In genomic region chr12:13196302-13196921, GRCh38 we compare ENCODE assay signal across 8 cellular contexts. TPM values are rescaled to one million over a fixed set of nuclear protein-coding genes. Genes with fewer than 3 reads are reported as not detected.
DNase-seq lines count a peak whose midpoint lies in the region; ATAC-seq and TF ChIP-seq lines count a peak whose summit lies in the region.

EMP1 (plus strand) TSS chr12:13196726; CDS start chr12:13211511, 14,785 bp downstream.

- peak within 1 kb of the TSS; percentile 38 for H3K27ac Mint-ChIP-seq in activated naive CD4-positive, alpha-beta T cell treated with anti-CD3 and anti-CD28 coated beads for 36 hours

- H3K36me3 Mint-ChIP-seq in activated naive CD4-positive, alpha-beta T cell treated with anti-CD3 and anti-CD28 coated beads for 36 hours (ENCODE audit: low read depth): no peaks in the 10 kb centered on the region

- peak within 1 kb of the TSS; percentile 72 for H3K4me3 Mint-ChIP-seq in activated naive CD4-positive, alpha-beta T cell treated with anti-CD3 and anti-CD28 coated beads for 36 hours

- H3K4me1 ChIP-seq in SJCRH30: peaks cover 33% of the 10 kb centered on the region
- H3K4me1 ChIP-seq in tibial artery: peaks cover 0 to 21% (median 12%) of the 10 kb centered on the region in 4 donors

- H3K36me3 ChIP-seq in SJCRH30 (no peaks in the 10 kb centered on the region), tibial artery (no peaks in the 10 kb centered on the region)

- intact Hi-C loops in activated naive CD4-positive, alpha-beta T cell treated with anti-CD3 and anti-CD28 coated beads for 36 hours (cut with micrococcal nuclease): loop anchor here (1.0 to 5.0 kb wide), 12 partner anchors 10 to 1766 kb away; partner anchors contain the start of genes ARHGDIB and HEBP1
- intact Hi-C loops in tibial artery (cut with DNase I; ENCODE audit: low total_unique reads): loop anchor here (5.0 kb wide), 2 partner anchors 94 to 1364 kb away; partner anchors contain the start of gene GSG1

- TF ChIP-seq CTCF in 22Rv1 (IDR thresholded peaks at IDR 0.05): no peak
- TF ChIP-seq CTCF in tibial artery (IDR thresholded peaks at IDR 0.05): no peak

- H3K4me1 Mint-ChIP-seq in activated naive CD4-positive, alpha-beta T cell treated with anti-CD3 and anti-CD28 coated beads for 36 hours (ENCODE audit: low read depth): peaks cover 20% of the 10 kb centered on the region

- H3K27me3 Mint-ChIP-seq in activated naive CD4-positive, alpha-beta T cell treated with anti-CD3 and anti-CD28 coated beads for 36 hours (ENCODE audit: low read depth): peaks cover 4% of the 10 kb centered on the region

- peak; percentile 93 for ATAC-seq in GM18858 (IDR thresholded peaks at IDR 0.05; ENCODE audit: unreplicated experiment)
- peak; percentile 82 for ATAC-seq in HG03108 (IDR thresholded peaks at IDR 0.05; ENCODE audit: unreplicated experiment)

- H3K27ac ChIP-seq in 22Rv1: peak within 1 kb of the TSS; percentile 9
- peak within 1 kb of the TSS; percentile 27 for H3K27ac ChIP-seq in SJCRH30
- peak within 1 kb of the TSS; percentile 79 to 83 for H3K27ac ChIP-seq in tibial artery

- H3K9me3 Mint-ChIP-seq in activated naive CD4-positive, alpha-beta T cell treated with anti-CD3 and anti-CD28 coated beads for 36 hours: no peaks in the 10 kb centered on the region

- no peaks in the 10 kb centered on the region for H3K9me3 ChIP-seq in SJCRH30 (replicated peaks)
- H3K9me3 ChIP-seq in tibial artery: no peaks in the 10 kb centered on the region

- CTCF ChIA-PET in activated naive CD4-positive, alpha-beta T cell treated with anti-CD3 and anti-CD28 coated beads for 36 hours (lab: Charles Lee): interaction anchor here (0.9 to 1.8 kb wide), 3 partner anchors 12 to 280 kb away, joined by 3 to 10 read pairs (median 4); no protein-coding TSS in a partner anchor

- H3K27me3 ChIP-seq in SJCRH30 (no peaks in the 10 kb centered on the region), tibial artery (no peaks in the 10 kb centered on the region)

- H3K4me3 ChIP-seq in SJCRH30 (peak within 1 kb of the TSS; percentile 49), tibial artery (peak within 1 kb of the TSS; percentile 55 to 57)

- DNase-seq in SJCRH30 (peak; percentile 73 to 75), foreskin melanocyte (peak; percentile 100), pons (ENCODE audit: low spot score) (peak; percentile 94), tibial artery (peak; percentile 96 to 99)
- peak; percentile 93 for DNase-seq in activated naive CD4-positive, alpha-beta T cell treated with anti-CD3 and anti-CD28 coated beads for 36 hours

RNA-seq across cellular contexts. Expression of gene EMP1, which starts in this region (rescaled TPM):
- total RNA-seq in SJCRH30 (2014; rRNA removed; shearing (Covaris generic)): 3.4 and 7.5 TPM in 2 replicates
- 1 to 10 TPM; 3.0 to 4.0 TPM for total RNA-seq in activated naive CD4-positive, alpha-beta T cell treated with anti-CD3 and anti-CD28 coated beads for 36 hours

Comparison
In these comparisons a context has a peak if more than half of its experiments do, and no peak if none do; other contexts are left out.
1. Peak in every context shown above with its lines: DNase-seq, ATAC-seq, H3K4me3 ChIP-seq and H3K27ac ChIP-seq.
2. H3K27ac ChIP-seq: peak in every context shown above with its lines; median percentile 81 in tibial artery; 27 in SJCRH30; 9 in 22Rv1.